ENCODE assay signal across 20 cellular contexts in the genomic region with DNA sequence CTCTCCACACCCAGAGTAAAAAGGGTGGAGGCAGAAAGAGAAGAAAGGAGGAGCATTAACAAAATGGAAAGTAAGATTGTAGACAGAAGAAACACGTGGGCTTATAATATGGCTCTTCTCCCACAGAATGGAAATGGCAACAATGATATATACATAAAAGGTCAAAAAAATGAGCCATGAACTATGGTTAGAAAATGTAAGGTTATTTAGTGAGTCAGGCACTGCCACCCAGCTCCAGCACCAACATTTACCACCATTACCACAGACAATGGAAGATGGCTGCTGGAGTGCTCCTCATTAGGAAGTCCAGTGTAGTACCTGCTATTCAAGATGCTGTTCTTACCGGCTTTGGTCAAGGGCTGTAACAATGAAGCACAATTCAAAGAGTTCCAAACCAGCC.
"Had no signal": no experiment of that assay in that cellular context is flagged by ENCODE, and none has a peak within 500 bp of the region (broad histone marks: within the 10 kb centered on the region; RNA-seq: fewer than 3 reads in every experiment).

No MANE protein-coding gene starts in this region.

- H3K27ac Mint-ChIP-seq: activated B cell treated with CpG ODN at 0.5 μM for 24 hours; memory B cell; naive thymus-derived CD4-positive, alpha-beta T cell; T-helper 1 cell treated with Interleukin-12 subunit alpha and Interleukin-12 subunit beta and Interleukin-4 antibody, amounts not matched to agents 30 μg/mL and 1 μg/mL, for 36 hours; type B pancreatic cell had no signal

- DNase-seq: activated B cell treated with CpG ODN at 0.5 μM for 24 hours; activated CD4-positive, alpha-beta T cell treated with anti-CD3 and anti-CD28 coated beads, Interleukin-2, amount 50 U/mL, for 48 hours; activated CD8-positive, alpha-beta memory T cell treated with anti-CD3 and anti-CD28 coated beads, Interleukin-2, amount 50 U/mL, for 4 hours; activated effector memory CD4-positive, alpha-beta T cell treated with anti-CD3 and anti-CD28 coated beads, Interleukin-2, amount 50 U/mL, for 16 hours; dermis blood vessel endothelial cell; effector memory CD8-positive, alpha-beta T cell; foreskin melanocyte; left ventricle myocardium inferior; mucosa of descending colon; naive thymus-derived CD4-positive, alpha-beta T cell; SIG-M5; stimulated activated CD4-positive, alpha-beta T cell treated with anti-CD3 and anti-CD28 coated beads, Interleukin-1b, Interleukin-23, amount 100 ng/mL, for 48 hours had no signal

- H3K27me3 ChIP-seq: ascending aorta, breast epithelium, neutrophil, suprapubic skin had no signal

- ATAC-seq: mucosa of descending colon; naive thymus-derived CD4-positive, alpha-beta T cell had no signal

- H3K36me3 ChIP-seq: ascending aorta, breast epithelium, left ventricle myocardium inferior, neutrophil, suprapubic skin had no signal

- H3K9me3 ChIP-seq: mucosa of descending colon, neutrophil had no signal

- H3K27me3 Mint-ChIP-seq: activated B cell treated with CpG ODN at 0.5 μM for 24 hours; effector memory CD8-positive, alpha-beta T cell; memory B cell; naive thymus-derived CD4-positive, alpha-beta T cell had no signal

- H3K4me1 ChIP-seq: ascending aorta, breast epithelium, parathyroid adenoma, suprapubic skin had no signal

- H3K4me3 Mint-ChIP-seq: activated B cell treated with CpG ODN at 0.5 μM for 24 hours; memory B cell; naive thymus-derived CD4-positive, alpha-beta T cell; type B pancreatic cell had no signal

- H3K4me3 ChIP-seq: ascending aorta, breast epithelium, left ventricle myocardium inferior, mucosa of descending colon, suprapubic skin had no signal

- H3K27ac ChIP-seq: ascending aorta, breast epithelium, left ventricle myocardium inferior, neutrophil, parathyroid adenoma, suprapubic skin had no signal
